1 cellular context compared by ENCODE assay signal in the genomic region with DNA sequence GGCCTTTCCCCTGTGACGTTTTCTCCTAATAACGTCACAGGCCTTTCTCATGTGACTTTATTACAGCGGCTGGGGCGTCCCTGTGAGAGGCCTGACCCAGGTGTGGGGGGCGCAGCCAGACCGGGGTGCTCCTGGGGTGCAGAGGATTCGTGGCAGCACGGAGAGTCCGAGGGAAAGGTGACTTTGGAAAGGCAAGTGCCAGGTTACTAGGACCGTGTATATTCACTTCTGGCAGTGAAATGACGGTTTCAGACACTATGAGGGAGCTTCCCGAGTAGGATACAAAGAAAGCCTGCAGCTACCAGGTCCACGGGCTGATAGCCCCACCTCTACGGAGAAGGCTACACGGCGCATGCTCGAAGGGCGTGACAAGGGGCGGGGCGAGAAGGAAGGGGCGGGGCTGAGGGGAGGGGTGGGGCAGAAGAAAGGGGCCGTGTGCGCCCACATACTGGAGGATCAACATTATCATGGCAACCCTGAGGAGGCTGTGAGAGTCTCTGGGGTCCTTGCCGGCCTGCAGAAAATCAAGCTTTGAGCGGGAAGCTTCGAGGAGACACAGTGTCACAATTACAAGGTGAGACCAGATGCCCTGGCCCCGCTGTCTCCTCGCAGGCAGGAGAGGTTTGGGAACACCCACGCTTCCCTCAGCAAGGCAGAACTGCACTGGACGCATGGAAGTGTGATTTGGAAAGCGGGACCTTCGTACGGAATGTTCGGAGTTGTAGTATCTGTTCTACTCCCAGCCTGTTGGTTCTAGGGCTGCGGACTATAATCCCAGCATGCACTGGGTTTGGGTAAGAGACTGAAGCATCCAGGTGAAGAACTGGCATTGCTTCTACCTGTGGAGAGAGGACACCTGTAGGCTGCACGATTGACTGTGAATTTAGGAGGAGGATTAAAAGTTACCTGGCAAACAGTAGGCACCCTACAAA.
TF ChIP-seq lines count a peak whose summit lies in the region.

No MANE protein-coding gene starts in this region.

TF ChIP-seq in HCT116, 20 proteins besides CTCF, POLR2A, EP300 and RAD21 (continued from another document):
- TF ChIP-seq SIN3A (IDR thresholded peaks at IDR 0.05; ENCODE audit: low read depth) (no peak), JUND (IDR thresholded peaks at IDR 0.05) (no peak), SP1 (IDR thresholded peaks at IDR 0.05; ENCODE audit: low read depth) (no peak), TCF7L2 (IDR thresholded peaks at IDR 0.05; ENCODE audit: borderline replicate concordance, extremely low read depth, insufficient read depth, insufficient read length) (no peak), YY1 (IDR thresholded peaks at IDR 0.05; ENCODE audit: extremely low read depth, insufficient replicate concordance, low read depth, low read length) (no peak), CBX3 (IDR thresholded peaks at IDR 0.05; ENCODE audit: low read depth) (no peak), POLR2AphosphoS5 (IDR thresholded peaks at IDR 0.05; ENCODE audit: low read depth, low read length) (no peak)
